ENCODE assay signal across 1 cellular context in genomic region chr2:120613742-120614481, GRCh38.
TF ChIP-seq lines count a peak whose summit lies in the region.

No MANE protein-coding gene starts in this region.

TF ChIP-seq in IMR-90, 13 proteins besides CTCF, POLR2A, EP300 and RAD21 (continued from another document):
- TF ChIP-seq MAFK (IDR thresholded peaks at IDR 0.05; ENCODE audit: low read depth, low read length) (no peak), ELK1 (IDR thresholded peaks at IDR 0.05; ENCODE audit: borderline replicate concordance, low read depth, low read length) (no peak)
